ENCODE assay signal across 1 cellular context in the genomic region with DNA sequence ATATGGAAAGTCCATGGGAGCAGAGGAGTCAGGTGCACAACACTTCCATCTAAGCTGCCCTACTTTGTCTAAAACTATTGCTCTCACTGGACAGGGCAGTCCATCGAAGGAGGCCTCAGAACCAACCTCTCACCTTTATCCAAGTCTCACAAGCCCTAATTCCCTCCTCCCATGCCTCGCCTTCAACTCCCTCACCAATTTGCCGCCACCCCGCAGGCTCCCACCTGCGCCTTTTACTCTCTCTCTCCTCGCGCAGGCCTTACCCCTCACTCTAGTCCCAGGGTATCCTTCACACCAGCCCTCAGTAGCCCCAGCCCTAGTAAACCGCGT.
TF ChIP-seq lines count a peak whose summit lies in the region.

No MANE protein-coding gene starts in this region.

TF ChIP-seq in GM12878, 131 proteins besides CTCF, POLR2A, EP300 and RAD21:
- no peak for TF ChIP-seq NR2C2 (IDR thresholded peaks at IDR 0.05; ENCODE audit: borderline replicate concordance, control insufficient read depth, insufficient read length, low read depth)
- no peak for TF ChIP-seq SMC3 (IDR thresholded peaks at IDR 0.05; ENCODE audit: borderline replicate concordance, low read length)
- no peak for TF ChIP-seq GABPA (IDR thresholded peaks at IDR 0.05; ENCODE audit: low read depth)
- TF ChIP-seq ZNF217 (IDR thresholded peaks at IDR 0.05), result no peak
